ENCODE assay signal across 24 cellular contexts in the genomic region with DNA sequence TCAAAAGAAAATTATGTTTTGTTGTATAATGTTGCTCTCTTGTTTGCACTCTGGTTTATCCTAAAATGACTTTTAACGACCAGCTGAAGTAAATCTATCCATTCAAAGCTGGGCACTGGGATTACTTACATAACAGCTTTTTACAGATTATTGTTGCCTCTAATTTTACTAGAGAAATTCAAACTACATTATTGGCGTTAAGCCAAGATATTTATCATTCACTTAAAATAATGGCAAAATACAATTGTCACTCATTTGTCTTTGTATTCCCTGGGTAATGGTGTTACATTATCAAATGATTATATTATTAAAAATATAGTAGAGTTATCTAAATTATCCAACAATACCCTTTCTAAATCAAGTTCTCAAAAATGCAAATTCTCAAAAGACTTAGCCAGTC.
"Had no signal": no experiment of that assay in that cellular context is flagged by ENCODE, and none has a peak within 500 bp of the region (broad histone marks: within the 10 kb centered on the region; RNA-seq: fewer than 3 reads in every experiment).

No MANE protein-coding gene starts in this region.

- ATAC-seq: psoas muscle; right cardiac atrium; right lobe of liver; stimulated activated effector memory CD8-positive, alpha-beta T cell treated with anti-CD3 and anti-CD28 coated beads, Interleukin-12 subunit alpha, Interleukin-12 subunit beta, amount 100 ng/mL, for 72 hours; stimulated activated naive B cell treated with anti-CD40 and anti-IgM and Interleukin-4, amounts not matched to agents 10 μg/mL and 1 μg/mL and 100 μg/mL, for 72 hours had no signal

- H3K9me3 ChIP-seq: ovary, psoas muscle, right lobe of liver, sigmoid colon, stomach, thoracic aorta, thyroid gland, tibial nerve, upper lobe of left lung, vagina had no signal

- DNase-seq: occipital lobe; ovary; posterior cingulate gyrus; psoas muscle; right cardiac atrium; right lobe of liver; sigmoid colon; small intestine; stimulated activated CD4-positive, alpha-beta T cell treated with anti-CD3 and anti-CD28 coated beads, Interleukin-15, amount 100 ng/mL, for 24 hours; stimulated activated CD4-positive, alpha-beta T cell treated with anti-CD3 and anti-CD28 coated beads, Interleukin-2, amount 100 ng/mL, for 24 hours; stimulated activated CD4-positive, alpha-beta T cell treated with anti-CD3 and anti-CD28 coated beads, Interleukin-2, amount 100 ng/mL, for 48 hours; stimulated activated CD4-positive, alpha-beta T cell treated with anti-CD3 and anti-CD28 coated beads, Interleukin-4, amount 100 ng/mL, for 24 hours; stimulated activated naive B cell treated with anti-CD40 and anti-IgM and Interleukin-4, amounts not matched to agents 10 μg/mL and 1 μg/mL and 100 μg/mL, for 72 hours; stimulated activated naive CD4-positive, alpha-beta T cell treated with Interleukin-2 at 50 U/mL for 16 hours; stomach; thyroid gland; trophoblast cell; upper lobe of left lung had no signal

- H3K36me3 ChIP-seq: neural progenitor cell, ovary, right lobe of liver, sigmoid colon, stomach, thoracic aorta, thyroid gland, tibial nerve, upper lobe of left lung, vagina had no signal

- H3K4me3 ChIP-seq: neural progenitor cell, ovary, psoas muscle, right lobe of liver, sigmoid colon, stomach, thoracic aorta, thyroid gland, tibial nerve, upper lobe of left lung, vagina had no signal

- H3K4me1 ChIP-seq: neural progenitor cell, parathyroid adenoma, psoas muscle, right lobe of liver, sigmoid colon, stomach, thyroid gland, tibial nerve, upper lobe of left lung, vagina had no signal
